8 cellular contexts compared by ENCODE assay signal in the genomic region with DNA sequence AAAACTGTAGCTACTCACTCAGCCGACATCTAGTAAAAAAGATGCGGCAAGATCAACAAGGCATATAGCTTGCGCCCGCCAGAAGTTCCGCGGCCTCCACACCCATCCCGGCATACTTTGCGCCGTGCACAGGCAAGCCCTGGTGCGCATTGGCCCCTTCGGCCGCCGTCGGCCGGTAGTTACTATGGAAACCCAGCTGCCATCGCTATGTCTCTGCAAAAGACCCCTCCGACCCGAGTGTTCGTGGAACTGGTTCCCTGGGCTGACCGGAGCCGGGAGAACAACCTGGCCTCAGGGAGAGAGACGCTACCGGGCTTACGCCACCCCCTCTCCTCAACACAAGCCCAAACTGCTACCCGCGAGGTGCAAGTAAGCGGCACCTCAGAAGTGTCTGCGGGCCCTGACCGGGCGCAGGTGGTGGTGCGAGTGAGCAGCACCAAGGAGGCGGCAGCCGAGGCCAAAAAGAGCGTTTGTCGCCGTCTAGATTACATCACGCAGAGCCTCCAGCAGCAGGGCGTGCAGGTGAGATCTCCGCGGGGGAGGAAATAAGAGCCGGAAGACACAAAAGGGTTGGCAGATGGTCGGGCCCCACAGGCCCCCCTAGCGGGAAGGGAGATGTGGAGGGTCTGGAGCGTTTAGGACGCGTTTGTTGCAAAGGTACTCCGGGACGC. TPM values are rescaled to one million over a fixed set of nuclear protein-coding genes. Genes with fewer than 3 reads are reported as not detected.
A peak's percentile ranks its signal among the peaks of the same experiment; 100 is the strongest.
DNase-seq lines count a peak whose midpoint lies in the region; ATAC-seq, FAIRE-seq and TF ChIP-seq lines count a peak whose summit lies in the region.

A gene with protein sequence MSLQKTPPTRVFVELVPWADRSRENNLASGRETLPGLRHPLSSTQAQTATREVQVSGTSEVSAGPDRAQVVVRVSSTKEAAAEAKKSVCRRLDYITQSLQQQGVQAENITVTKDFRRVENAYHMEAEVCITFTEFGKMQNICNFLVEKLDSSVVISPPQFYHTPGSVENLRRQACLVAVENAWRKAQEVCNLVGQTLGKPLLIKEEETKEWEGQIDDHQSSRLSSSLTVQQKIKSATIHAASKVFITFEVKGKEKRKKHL (plus strand): TSS at position 182 of the 671 bp plus-strand sequence. CDS start 26 bp downstream, at position 208.

- ATAC-seq in GM18858 (IDR thresholded peaks at IDR 0.05; ENCODE audit: unreplicated experiment) = peak; percentile 91
- ATAC-seq in HG03066 (IDR thresholded peaks at IDR 0.05; ENCODE audit: low read depth, unreplicated experiment) = peak; percentile 95

- TF ChIP-seq CTCF in WERI-Rb-1 (IDR thresholded peaks at IDR 0.05; ENCODE audit: low read depth, low read length) (peak; percentile 35; the same call in 1 of the 2 replicates), bronchial epithelial cell (IDR thresholded peaks at IDR 0.05; ENCODE audit: insufficient read depth, low read length, severe bottlenecking) (no peak)

- no peak for FAIRE-seq in bronchial epithelial cell (lab: Jason Lieb, UNC)

- H3K4me1 ChIP-seq in ACC112 (ENCODE audit: control insufficient read depth, insufficient read depth, low read length, unreplicated experiment) = no peaks in the 10 kb centered on the region

- peaks cover 4% of the 10 kb centered on the region for H3K79me2 ChIP-seq in ACC112 (ENCODE audit: control insufficient read depth, insufficient read depth, low read length, unreplicated experiment)

- DNase-seq in NCI-H2171 (lab: John Stamatoyannopoulos, UW) (peak; percentile 94), WERI-Rb-1 (peak; percentile 91), bronchial epithelial cell (ENCODE audit: low read depth) (peak; percentile 63), iris pigment epithelial cell (ENCODE audit: low read depth) (peak; percentile 84)
- DNase-seq in stimulated activated CD4-positive, alpha-beta T cell treated with anti-CD3 and anti-CD28 coated beads, Interleukin-12 subunit alpha, Interleukin-12 subunit beta, amount 100 ng/mL, for 24 hours (ENCODE audit: low read depth in 2 of 2) = peak; percentile 70 to 71

- no peaks in the 10 kb centered on the region for H3K9me3 ChIP-seq in WERI-Rb-1 (ENCODE audit: severe bottlenecking)

- H3K27ac ChIP-seq in ACC112 (ENCODE audit: low read depth, low read length) = no peak within 1 kb of the TSS
- peak within 1 kb of the TSS; percentile 98 for H3K27ac ChIP-seq in WERI-Rb-1

- peak within 1 kb of the TSS; percentile 99 for H2AFZ ChIP-seq in ACC112 (ENCODE audit: low read length, unreplicated experiment)

- H3K27me3 ChIP-seq in ACC112 (ENCODE audit: insufficient read depth, low read length) (no peaks in the 10 kb centered on the region), WERI-Rb-1 (ENCODE audit: insufficient read depth, low read depth, severe bottlenecking) (no peaks in the 10 kb centered on the region), bronchial epithelial cell (ENCODE audit: control insufficient read depth, insufficient read depth, low read length) (no peaks in the 10 kb centered on the region)

- H3K36me3 ChIP-seq in ACC112 (ENCODE audit: insufficient read depth, low read length) = no peaks in the 10 kb centered on the region
- H3K36me3 ChIP-seq in WERI-Rb-1 = peaks cover 27% of the 10 kb centered on the region
- H3K36me3 ChIP-seq in bronchial epithelial cell (ENCODE audit: control insufficient read depth, insufficient read depth, low read length) = no peaks in the 10 kb centered on the region

- peak within 1 kb of the TSS; percentile 92 for H3K4me3 ChIP-seq in ACC112 (ENCODE audit: low read depth, low read length)
- peak within 1 kb of the TSS; percentile 79 for H3K4me3 ChIP-seq in WERI-Rb-1 (ENCODE audit: low read depth, low read length)
- peak within 1 kb of the TSS; percentile 72 for H3K4me3 ChIP-seq in bronchial epithelial cell (ENCODE audit: low read depth, low read length)

RNA-seq across cellular contexts. Expression of the gene that starts here (rescaled TPM):
- total RNA-seq in bronchial epithelial cell = 2.6 and 3.2 TPM in 2 replicates
